In the genomic region with DNA sequence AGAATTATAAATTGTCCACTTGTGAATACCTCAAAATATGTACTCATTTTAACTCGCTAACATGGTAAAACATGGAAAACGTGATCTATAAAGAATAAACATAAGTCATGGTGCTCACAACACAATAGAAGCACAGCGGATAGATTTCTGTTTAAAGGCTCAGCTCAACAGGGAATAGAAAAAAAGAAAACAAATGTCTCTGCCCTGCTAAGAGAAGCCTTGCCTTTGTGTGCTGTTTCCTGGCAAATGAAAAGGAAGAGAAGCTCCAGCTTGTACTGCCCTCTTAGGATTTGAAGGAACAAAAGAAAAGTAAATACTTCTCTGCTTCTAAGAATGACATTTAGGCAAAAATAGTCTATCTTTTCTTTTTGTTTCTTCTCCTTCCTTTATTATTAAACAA, we compare ENCODE assay signal across 15 cellular contexts.
DNase-seq lines count a peak whose midpoint lies in the region; ATAC-seq and TF ChIP-seq lines count a peak whose summit lies in the region.
"Had no signal": no experiment of that assay in that cellular context is flagged by ENCODE, and none has a peak within 500 bp of the region (broad histone marks: within the 10 kb centered on the region; RNA-seq: fewer than 3 reads in every experiment).

No MANE protein-coding gene starts in this region.

- H3K9ac ChIP-seq in mammary epithelial cell (ENCODE audit: insufficient read depth, low read length), result no peak overlapping the region
- H3K9ac ChIP-seq in fibroblast of lung (ENCODE audit: insufficient read depth, low read length), result no peak overlapping the region

- no peak for TF ChIP-seq POLR2A in breast epithelium (IDR thresholded peaks at IDR 0.05)

- 79% methylated on average over 3 of the region's 3 CpGs for WGBS in mammary epithelial cell (ENCODE audit: low coverage, missing lambda C conversion rate)

- intact Hi-C loops in mammary epithelial cell (cut with micrococcal nuclease), result no loop called here
- intact Hi-C loops in breast epithelium (cut with DNase I; ENCODE audit: low total_unique reads), result no loop called here

- H3K27me3 ChIP-seq in mammary epithelial cell (ENCODE audit: insufficient read depth, low read length) (no peaks in the 10 kb centered on the region), breast epithelium (no peaks in the 10 kb centered on the region), fibroblast of lung (ENCODE audit: control insufficient read depth, insufficient read depth, low read length) (no peaks in the 10 kb centered on the region)
- H3K27me3 ChIP-seq: gastrocnemius medialis, SJSA1, suprapubic skin had no signal

- H4K20me1 ChIP-seq in mammary epithelial cell (ENCODE audit: insufficient read depth, low read length) (no peaks in the 10 kb centered on the region), fibroblast of lung (ENCODE audit: control insufficient read depth, extremely low read depth, insufficient read depth, low read length) (no peaks in the 10 kb centered on the region)

- dilution Hi-C loops in mammary epithelial cell (cut with HindIII; ENCODE audit: low sequenced_read_pairs), result no loop called here

- H3K4me1 ChIP-seq in mammary epithelial cell (ENCODE audit: insufficient read depth, low read length) (peaks cover 19% of the 10 kb centered on the region), breast epithelium (no peaks in the 10 kb centered on the region), fibroblast of lung (ENCODE audit: control insufficient read depth, extremely low read depth, insufficient read depth, low read length) (peaks cover 5% of the 10 kb centered on the region)
- H3K4me1 ChIP-seq: Caco-2, gastrocnemius medialis, prostate gland, suprapubic skin had no signal

- H3K27ac ChIP-seq in mammary epithelial cell (ENCODE audit: insufficient read depth, low read depth, low read length) (no peak overlapping the region), breast epithelium (no peak overlapping the region), fibroblast of lung (ENCODE audit: insufficient read depth, low read length) (no peak overlapping the region)
- H3K27ac ChIP-seq: gastrocnemius medialis, prostate gland, SJSA1, suprapubic skin had no signal

- TF ChIP-seq CTCF in mammary epithelial cell (conservative IDR thresholded peaks at IDR 0.05 in 1 of 2, IDR thresholded peaks at IDR 0.05 in 1 of 2; ENCODE audit: extremely low read depth in 1 of 2, insufficient read depth in 1 of 2, low read depth in 1 of 2, low read length in 2 of 2), result no peak
- no peak for TF ChIP-seq CTCF in breast epithelium (IDR thresholded peaks at IDR 0.05)
- TF ChIP-seq CTCF in fibroblast of lung (conservative IDR thresholded peaks at IDR 0.05 in 1 of 2, IDR thresholded peaks at IDR 0.05 in 1 of 2; ENCODE audit: low read depth in 1 of 2, low read length in 2 of 2), result no peak

- DNase-seq in mammary epithelial cell (no peak), breast epithelium (ENCODE audit: low spot score in 2 of 2) (no peak), NCI-H446 treated with DMSO at 0.1 percent for 48 hours (lab: John Stamatoyannopoulos, UW) (peak; percentile 48), fibroblast of lung (ENCODE audit: low read depth in 2 of 2) (peak; percentile 36 to 41), GM19238 (ENCODE audit: insufficient read length, low spot score) (no peak), NOMO-1 treated with DMSO at 0.1 percent for 48 hours (lab: John Stamatoyannopoulos, UW; ENCODE audit: unreplicated experiment) (no peak)
- DNase-seq: activated CD8-positive, alpha-beta T cell treated with anti-CD3 and anti-CD28 coated beads for 36 hours; Caco-2; gastrocnemius medialis; mucosa of descending colon had no signal

- H3K79me2 ChIP-seq in mammary epithelial cell (ENCODE audit: insufficient read depth, low read length) (no peaks in the 10 kb centered on the region), fibroblast of lung (ENCODE audit: control insufficient read depth, insufficient read depth, low read length) (no peaks in the 10 kb centered on the region)

- no peak for ATAC-seq in GM18870 (IDR thresholded peaks at IDR 0.05; ENCODE audit: unreplicated experiment)
- ATAC-seq in HG03025 (IDR thresholded peaks at IDR 0.05; ENCODE audit: low FRiP score, unreplicated experiment), result no peak
- ATAC-seq: activated CD8-positive, alpha-beta T cell treated with anti-CD3 and anti-CD28 coated beads for 36 hours; gastrocnemius medialis; mucosa of descending colon had no signal

- H2AFZ ChIP-seq in mammary epithelial cell (ENCODE audit: low read depth, low read length) (peak overlapping the region; percentile 51), fibroblast of lung (ENCODE audit: low read length) (no peak overlapping the region)

- no peak overlapping the region for H3K4me3 ChIP-seq in mammary epithelial cell (replicated peaks in 1 of 3; ENCODE audit: insufficient read depth in 1 of 3, low read depth in 2 of 3, low read length in 3 of 3)
- H3K4me3 ChIP-seq in breast epithelium, result no peak overlapping the region
- no peak overlapping the region for H3K4me3 ChIP-seq in fibroblast of lung (replicated peaks in 1 of 4; ENCODE audit: control extremely low read depth in 1 of 4, insufficient read depth in 1 of 4, low read depth in 3 of 4, low read length in 4 of 4)
- H3K4me3 ChIP-seq: gastrocnemius medialis, mucosa of descending colon, prostate gland, SJSA1, suprapubic skin had no signal

- BruUV-seq in mammary epithelial cell (replicated peaks; lab: Mats Ljungman, UMichigan), result no TSS peak

- H3K4me2 ChIP-seq in mammary epithelial cell (ENCODE audit: insufficient read depth, low read depth, low read length) (no peak overlapping the region), fibroblast of lung (ENCODE audit: extremely low read depth, insufficient read depth, low read length) (no peak overlapping the region)

- H3K36me3 ChIP-seq in mammary epithelial cell (ENCODE audit: insufficient read depth, low read length) (no peaks in the 10 kb centered on the region), breast epithelium (no peaks in the 10 kb centered on the region), fibroblast of lung (ENCODE audit: control insufficient read depth, insufficient read depth, low read length) (no peaks in the 10 kb centered on the region)
- H3K36me3 ChIP-seq: gastrocnemius medialis, prostate gland, SJSA1, suprapubic skin had no signal

- CTCF ChIA-PET in mammary epithelial cell (lab: Charles Lee; ENCODE audit: low non-redundant PET), result interaction anchor here (0.5 to 0.6 kb wide), 2 partner anchors 12 to 298 kb away, joined by 4 read pairs; partner anchors contain the start of gene GLIPR1L1

- in situ Hi-C loops in mammary epithelial cell (cut with MboI; ENCODE audit: low sequenced_read_pairs in 2 of 2), result loop anchor here in 1 of 2 donors (10.0 kb wide), 1 partner anchor 402 kb away; the partner anchor contains the start of gene PHLDA1

- no peaks in the 10 kb centered on the region for H3K9me3 ChIP-seq in mammary epithelial cell (replicated peaks; ENCODE audit: insufficient read depth, low read length)
- H3K9me3 ChIP-seq in breast epithelium, result no peaks in the 10 kb centered on the region
- no peaks in the 10 kb centered on the region for H3K9me3 ChIP-seq in fibroblast of lung (ENCODE audit: control insufficient read depth, insufficient read depth, low read depth, low read length)
- H3K9me3 ChIP-seq: Caco-2, gastrocnemius medialis, mucosa of descending colon, prostate gland, SJSA1, suprapubic skin had no signal

Comparison
In these comparisons a context has a peak if more than half of its experiments do, and no peak if none do; other contexts are left out.
1. DNase-seq: peak in NCI-H446 treated with DMSO at 0.1 percent for 48 hours (single experiment) and fibroblast of lung (2 of 2); none in mammary epithelial cell (single experiment), breast epithelium (0 of 2), GM19238 (single experiment) and NOMO-1 treated with DMSO at 0.1 percent for 48 hours (single experiment).